2 cellular contexts compared by ENCODE assay signal in genomic region chr19:21566073-21566472, GRCh38.
TF ChIP-seq lines count a peak whose summit lies in the region.

No MANE protein-coding gene starts in this region.

TF ChIP-seq in GM23338, 12 proteins besides CTCF, POLR2A, EP300 and RAD21 (continued from another document):
- no peak for TF ChIP-seq ETS1 (IDR thresholded peaks at IDR 0.05)
- TF ChIP-seq ZNF462 (CRISPR knock-in tag; IDR thresholded peaks at IDR 0.05) = no peak
- no peak for TF ChIP-seq EZH2phosphoT487 (IDR thresholded peaks at IDR 0.05; ENCODE audit: unreplicated experiment)
- TF ChIP-seq ZNF331 (CRISPR knock-in tag; IDR thresholded peaks at IDR 0.05; ENCODE audit: low read depth) = no peak
- no peak for TF ChIP-seq REST (IDR thresholded peaks at IDR 0.05; ENCODE audit: unreplicated experiment)
- TF ChIP-seq ZNF114 (CRISPR knock-in tag; IDR thresholded peaks at IDR 0.05) = no peak
- no peak for TF ChIP-seq POLR2AphosphoS5 (IDR thresholded peaks at IDR 0.05; ENCODE audit: low read depth)
- TF ChIP-seq EZH2 (IDR thresholded peaks at IDR 0.05; ENCODE audit: low read depth, unreplicated experiment) = no peak

TF ChIP-seq in K562, 482 proteins besides CTCF, POLR2A, EP300 and RAD21 (continued from another document):
- TF ChIP-seq PBX2 (CRISPR knock-in tag; IDR thresholded peaks at IDR 0.05; ENCODE audit: low read depth) (no peak), PBX2 (tag; conservative IDR thresholded peaks at IDR 0.05; ENCODE audit: low read depth) (no peak), FOSL1 (tag; conservative IDR thresholded peaks at IDR 0.05) (0 out of 2 replicates have a peak, but pooled peaks have one; percentile 23), TFE3 (CRISPR knock-in tag; IDR thresholded peaks at IDR 0.05) (peak; percentile 32), ZBTB12 (CRISPR knock-in tag; IDR thresholded peaks at IDR 0.05) (no peak)
